ENCODE assay signal across 8 cellular contexts in genomic region chr17:18184143-18185007, GRCh38. TPM values are rescaled to one million over a fixed set of nuclear protein-coding genes. Genes with fewer than 3 reads are reported as not detected.
DNase-seq lines count a peak whose midpoint lies in the region; TF ChIP-seq lines count a peak whose summit lies in the region.

No MANE protein-coding gene starts in this region.

- CTCF ChIA-PET in A673 (lab: Charles Lee): interaction anchor here (0.7 kb wide), 1 partner anchor 9 kb away, joined by 3 read pairs; no protein-coding TSS in a partner anchor

- H3K4me1 ChIP-seq in A673 (ENCODE audit: insufficient read depth, low read length, poor library complexity, severe bottlenecking) (peaks cover 30% of the 10 kb centered on the region), muscle layer of colon (ENCODE audit: insufficient read depth, low read length) (peaks cover 46% of the 10 kb centered on the region)

- POLR2A ChIA-PET in A673 (lab: Charles Lee; ENCODE audit: low non-redundant PET): interaction anchor here (0.7 kb wide), 1 partner anchor 14 kb away, joined by 3 read pairs; no protein-coding TSS in a partner anchor

- TF ChIP-seq CTCF in A673 (conservative IDR thresholded peaks at IDR 0.05; ENCODE audit: low read depth, low read length) (no peak), GM20000 (IDR thresholded peaks at IDR 0.05; ENCODE audit: extremely low read depth, missing control alignments) (peak; percentile 1), epithelial cell of esophagus (IDR thresholded peaks at IDR 0.05; ENCODE audit: insufficient read depth, low read depth, low read length, missing control alignments) (no peak)

- DNase-seq in A673 (ENCODE audit: low spot score): peak; percentile 54
- peak; percentile 66 for DNase-seq in GM20000 (ENCODE audit: low spot score)
- peak; percentile 53 for DNase-seq in NAMALWA (ENCODE audit: low spot score)
- peak; percentile 51 for DNase-seq in activated T-cell treated with anti-CD3 and anti-CD28 coated beads for 1 hour (ENCODE audit: low read depth)
- DNase-seq in epithelial cell of esophagus (ENCODE audit: low read depth): peak; percentile 41
- DNase-seq in stimulated activated CD8-positive, alpha-beta memory T cell treated with anti-CD3 and anti-CD28 coated beads, Interleukin-7, amount 100 ng/mL, for 24 hours (ENCODE audit: low read depth): peak; percentile 33
- DNase-seq in NCI-H187 (lab: John Stamatoyannopoulos, UW): no peak

- H3K27me3 ChIP-seq in A673 (replicated peaks; ENCODE audit: insufficient read depth, low read depth, low read length, poor library complexity): no peaks in the 10 kb centered on the region
- H3K27me3 ChIP-seq in muscle layer of colon (ENCODE audit: control insufficient read depth in 1 of 2, insufficient read depth in 2 of 2, low read length in 2 of 2): no peaks in the 10 kb centered on the region

- H3K9ac ChIP-seq in muscle layer of colon (ENCODE audit: low read length): peak overlapping the region; percentile 67

- BruUV-seq in A673 (replicated peaks; lab: Mats Ljungman, UMichigan): no TSS peak

- H3K27ac ChIP-seq in A673 (ENCODE audit: low read depth, low read length, poor library complexity, severe bottlenecking) (peak overlapping the region; percentile 98), muscle layer of colon (ENCODE audit: low read depth, low read length) (peak overlapping the region; percentile 92)

- intact Hi-C loops in A673 (cut with micrococcal nuclease; ENCODE audit: unreplicated experiment): loop anchor here (2.0 to 5.0 kb wide), 2 partner anchors 32 to 178 kb away; partner anchors contain the start of gene SHMT1

- H3K36me3 ChIP-seq in A673 (ENCODE audit: insufficient read depth, low read length, poor library complexity, severe bottlenecking): peaks cover 14% of the 10 kb centered on the region
- peaks cover 12% of the 10 kb centered on the region for H3K36me3 ChIP-seq in muscle layer of colon (ENCODE audit: insufficient read depth, low read length)

- H3K9me3 ChIP-seq in A673 (ENCODE audit: low read depth, low read length, poor library complexity, severe bottlenecking) (no peaks in the 10 kb centered on the region), muscle layer of colon (ENCODE audit: low read length) (no peaks in the 10 kb centered on the region)

- H3K4me3 ChIP-seq in A673 (ENCODE audit: low read depth, low read length, poor library complexity, severe bottlenecking) (peak overlapping the region; percentile 92), epithelial cell of esophagus (ENCODE audit: low read length) (peak overlapping the region; percentile 79), muscle layer of colon (ENCODE audit: low read depth in 1 of 2, low read length in 2 of 2) (peak overlapping the region; percentile 72 to 79)

RNA-seq across cellular contexts. Expression of gene ALKBH5, which starts 0.7 kb away (rescaled TPM):
- total RNA-seq in A673 (2021): 119 and 124 TPM in 2 replicates

RNA-seq across cellular contexts. Expression of gene LLGL1, which starts 41.1 kb away (rescaled TPM):
- 30.2 and 39.8 TPM in 2 replicates for total RNA-seq in A673 (2021)

Comparison
In these comparisons a context has a peak if more than half of its experiments do, and no peak if none do; other contexts are left out.
1. DNase-seq: peak in A673 (single experiment), GM20000 (single experiment), NAMALWA (single experiment), activated T-cell treated with anti-CD3 and anti-CD28 coated beads for 1 hour (single experiment), epithelial cell of esophagus (single experiment) and stimulated activated CD8-positive, alpha-beta memory T cell treated with anti-CD3 and anti-CD28 coated beads, Interleukin-7, amount 100 ng/mL, for 24 hours (single experiment); none in NCI-H187 (0 of 2).
2. Peak in every context shown above with its lines, with median percentiles within 50 percentile points of each other: H3K4me3 ChIP-seq.